1 cellular context compared by ENCODE assay signal in genomic region chr3:159273608-159274007, GRCh38.
TF ChIP-seq lines count a peak whose summit lies in the region.

No MANE protein-coding gene starts in this region.

TF ChIP-seq in H1, 55 proteins besides CTCF, POLR2A, EP300 and RAD21 (continued from another document):
- no peak for TF ChIP-seq CHD7 (IDR thresholded peaks at IDR 0.05; ENCODE audit: insufficient replicate concordance, low read length)
- TF ChIP-seq MAX (IDR thresholded peaks at IDR 0.05), result peak; percentile 87
- no peak for TF ChIP-seq TEAD4 (IDR thresholded peaks at IDR 0.05; ENCODE audit: low read depth, low read length)
- TF ChIP-seq SP1 (IDR thresholded peaks at IDR 0.05; ENCODE audit: low read depth, low read length), result no peak
- TF ChIP-seq BRCA1 (IDR thresholded peaks at IDR 0.05; ENCODE audit: low read depth, low read length), result no peak
- TF ChIP-seq EGR1 (IDR thresholded peaks at IDR 0.05; ENCODE audit: borderline replicate concordance, low read depth, low read length), result no peak
- TF ChIP-seq CREB1 (IDR thresholded peaks at IDR 0.05), result peak; percentile 49; the same call in 1 of the 2 replicates
- no peak for TF ChIP-seq TCF12 (IDR thresholded peaks at IDR 0.05; ENCODE audit: low read depth, low read length)
- TF ChIP-seq SIN3A (conservative IDR thresholded peaks at IDR 0.05 in 1 of 2, IDR thresholded peaks at IDR 0.05 in 1 of 2; ENCODE audit: low read depth in 1 of 2, low read length in 2 of 2), result peak; percentile 86 to 89; a peak in 3 of 4 replicates
- no peak for TF ChIP-seq YY1 (IDR thresholded peaks at IDR 0.05; ENCODE audit: low read depth, low read length)
- TF ChIP-seq GTF2F1 (IDR thresholded peaks at IDR 0.05; ENCODE audit: borderline replicate concordance, low read depth, low read length), result no peak
